8 cellular contexts compared by ENCODE assay signal in genomic region chr17:38852771-38853291, GRCh38. TPM values are rescaled to one million over a fixed set of nuclear protein-coding genes. Genes with fewer than 3 reads are reported as not detected.
DNase-seq lines count a peak whose midpoint lies in the region; ATAC-seq and TF ChIP-seq lines count a peak whose summit lies in the region.

No MANE protein-coding gene starts in this region.

- H3K9ac ChIP-seq in PC-3 (ENCODE audit: low read length): peak overlapping the region; percentile 98
- H3K9ac ChIP-seq in mucosa of stomach (ENCODE audit: low read length): peak overlapping the region; percentile 82

- H3K9me3 ChIP-seq in PC-3 (ENCODE audit: low read length) (no peaks in the 10 kb centered on the region), mucosa of stomach (ENCODE audit: control insufficient read depth, low read length) (no peaks in the 10 kb centered on the region)

- no peaks in the 10 kb centered on the region for H3K9me2 ChIP-seq in PC-3 (replicated peaks; ENCODE audit: low read length)

- peaks cover 35% of the 10 kb centered on the region for H4K20me1 ChIP-seq in PC-3 (ENCODE audit: low read length)

- H3K36me3 ChIP-seq in PC-3 (ENCODE audit: low read depth, low read length) (peaks cover 48% of the 10 kb centered on the region), mucosa of stomach (ENCODE audit: control insufficient read depth, insufficient read depth, low read length) (peaks cover 9% of the 10 kb centered on the region)

- ATAC-seq in PC-3 (no peak), HG02870 (IDR thresholded peaks at IDR 0.05; ENCODE audit: unreplicated experiment) (no peak)

- TF ChIP-seq CTCF in GM12865 (IDR thresholded peaks at IDR 0.05; ENCODE audit: insufficient read depth, low read depth, low read length, missing control alignments) (no peak), PC-3 (conservative IDR thresholded peaks at IDR 0.05; ENCODE audit: low read depth, low read length) (no peak)

- intact Hi-C loops in PC-3 (cut with micrococcal nuclease): no loop called here

- H2AFZ ChIP-seq in PC-3 (ENCODE audit: low read length): peak overlapping the region; percentile 89; the same call in 1 of the 2 replicates

- peak overlapping the region; percentile 74 for H3K27ac ChIP-seq in PC-3 (ENCODE audit: low read length)

- DNase-seq in GM12865 (ENCODE audit: low read depth) (no peak), PC-3 (no peak), dermis blood vessel endothelial cell (peak; percentile 76), Ammon's horn (ENCODE audit: low spot score) (no peak), NCI-H446 treated with DMSO at 0.1 percent for 48 hours (lab: John Stamatoyannopoulos, UW) (no peak)
- DNase-seq in stimulated activated CD4-positive, alpha-beta T cell treated with anti-CD3 and anti-CD28 coated beads, Interleukin-12 subunit alpha, Interleukin-12 subunit beta, amount 100 ng/mL, for 4 hours: no peak

- peak overlapping the region; percentile 73 for H3K4me3 ChIP-seq in GM12865 (ENCODE audit: low read depth, low read length)
- H3K4me3 ChIP-seq in PC-3 (ENCODE audit: low read length): peak overlapping the region; percentile 90
- H3K4me3 ChIP-seq in mucosa of stomach (ENCODE audit: low read length): peak overlapping the region; percentile 66

- no TSS peak for BruUV-seq in PC-3 (replicated peaks; lab: Mats Ljungman, UMichigan)

- H3K27me3 ChIP-seq in PC-3 (ENCODE audit: low read length) (no peaks in the 10 kb centered on the region), mucosa of stomach (ENCODE audit: control insufficient read depth, insufficient read depth, low read length) (no peaks in the 10 kb centered on the region)

- peak overlapping the region; percentile 99 for H3K4me2 ChIP-seq in PC-3 (ENCODE audit: low read length)

- peaks cover 43% of the 10 kb centered on the region for H3K79me2 ChIP-seq in PC-3 (ENCODE audit: low read length)

- peaks cover 14% of the 10 kb centered on the region; the same call in 1 of the 2 replicates for H3K4me1 ChIP-seq in PC-3 (ENCODE audit: insufficient read depth, low read length)
- peaks cover 15% of the 10 kb centered on the region for H3K4me1 ChIP-seq in mucosa of stomach (ENCODE audit: control insufficient read depth, insufficient read depth, low read length)

- H3F3A ChIP-seq in PC-3 (ENCODE audit: low read length, unreplicated experiment): no peaks in the 10 kb centered on the region

- POLR2A ChIA-PET in PC-3 (lab: Charles Lee; ENCODE audit: unreplicated experiment): interaction anchor here (0.7 kb wide), 1 partner anchor 10 kb away, joined by 3 read pairs; no protein-coding TSS in a partner anchor

- CTCF ChIA-PET in PC-3 (lab: Charles Lee): no interaction called here

RNA-seq across cellular contexts. Expression of gene RPL23, which starts 0.7 kb away (rescaled TPM):
- total RNA-seq in PC-3 (2014; rRNA removed) (807 and 1,110 TPM in 2 replicates), dermis blood vessel endothelial cell (921 and 1,590 TPM in 2 replicates)

RNA-seq across cellular contexts. Expression of gene LASP1, which starts 17.0 kb away (rescaled TPM):
- total RNA-seq in PC-3 (2014; rRNA removed) (106 and 120 TPM in 2 replicates), dermis blood vessel endothelial cell (104 and 199 TPM in 2 replicates)

RNA-seq across cellular contexts. Expression of gene CWC25, which starts 27.7 kb away (rescaled TPM):
- total RNA-seq in PC-3 (2014; rRNA removed) (11.8 and 15.0 TPM in 2 replicates), dermis blood vessel endothelial cell (11.7 and 13.1 TPM in 2 replicates)

RNA-seq across cellular contexts. Expression of gene PIP4K2B, which starts 53.5 kb away (rescaled TPM):
- total RNA-seq in PC-3 (2014; rRNA removed): 25.5 and 43.7 TPM in 2 replicates
- total RNA-seq in dermis blood vessel endothelial cell: 55.3 and 76.7 TPM in 2 replicates
